1 cellular context compared by ENCODE assay signal in the genomic region with DNA sequence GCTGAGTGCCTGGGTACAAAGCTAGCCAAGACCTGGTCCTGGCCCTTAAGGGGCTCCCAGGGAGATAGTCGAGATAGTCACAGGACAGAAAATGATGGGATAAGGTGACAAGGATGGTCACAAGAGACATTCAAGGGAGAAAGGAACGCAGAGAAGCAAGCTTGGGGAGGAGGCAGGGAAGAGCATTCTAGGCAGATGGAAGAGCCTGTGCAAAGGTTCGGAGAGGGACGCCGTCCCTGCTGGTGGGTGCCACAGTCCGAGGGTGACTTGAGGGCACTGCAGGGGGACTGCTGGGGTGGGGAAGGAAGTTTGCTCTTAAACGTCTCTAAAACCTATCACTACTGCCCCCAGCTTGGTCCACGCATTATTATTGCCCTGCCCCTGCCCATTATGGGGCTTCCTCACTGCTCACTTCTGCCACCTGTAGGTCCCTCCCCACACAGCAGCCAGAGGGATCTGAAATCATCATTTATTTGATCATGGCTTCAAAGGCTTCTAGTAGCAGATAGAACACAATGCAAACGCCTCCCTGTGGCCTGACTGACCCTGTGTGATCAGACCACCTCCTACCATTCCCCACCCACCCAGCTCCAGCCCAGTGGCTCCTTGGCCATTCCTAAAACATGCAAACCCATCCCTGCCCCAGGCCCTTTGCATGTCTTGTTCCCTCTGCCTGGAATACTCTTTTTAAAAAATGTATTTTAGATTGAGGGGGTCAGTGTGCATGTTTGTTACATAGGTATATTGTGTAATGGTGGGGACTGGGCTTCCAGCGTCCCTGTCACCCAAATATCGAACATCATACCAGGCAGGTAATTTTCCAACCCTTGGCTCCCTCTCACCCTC.
A peak's percentile ranks its signal among the peaks of the same experiment; 100 is the strongest.
TF ChIP-seq lines count a peak whose summit lies in the region.

No MANE protein-coding gene starts in this region.

TF ChIP-seq in H1, 55 proteins besides CTCF, POLR2A, EP300 and RAD21 (continued from another document):
- TF ChIP-seq HDAC2 (IDR thresholded peaks at IDR 0.05; ENCODE audit: borderline replicate concordance in 1 of 2, low read depth in 2 of 2, low read length in 2 of 2) (0 out of 4 replicates have a peak, but pooled peaks of 1 of the 2 experiments have one; percentile 43), KDM1A (IDR thresholded peaks at IDR 0.05; ENCODE audit: borderline replicate concordance, low read length) (peak; percentile 10; the same call in 1 of the 2 replicates), SIN3A (conservative IDR thresholded peaks at IDR 0.05 in 1 of 2, IDR thresholded peaks at IDR 0.05 in 1 of 2; ENCODE audit: low read depth in 1 of 2, low read length in 2 of 2) (no peak), BACH1 (IDR thresholded peaks at IDR 0.05; ENCODE audit: low read length) (no peak)
- TF ChIP-seq, protein P1, sequence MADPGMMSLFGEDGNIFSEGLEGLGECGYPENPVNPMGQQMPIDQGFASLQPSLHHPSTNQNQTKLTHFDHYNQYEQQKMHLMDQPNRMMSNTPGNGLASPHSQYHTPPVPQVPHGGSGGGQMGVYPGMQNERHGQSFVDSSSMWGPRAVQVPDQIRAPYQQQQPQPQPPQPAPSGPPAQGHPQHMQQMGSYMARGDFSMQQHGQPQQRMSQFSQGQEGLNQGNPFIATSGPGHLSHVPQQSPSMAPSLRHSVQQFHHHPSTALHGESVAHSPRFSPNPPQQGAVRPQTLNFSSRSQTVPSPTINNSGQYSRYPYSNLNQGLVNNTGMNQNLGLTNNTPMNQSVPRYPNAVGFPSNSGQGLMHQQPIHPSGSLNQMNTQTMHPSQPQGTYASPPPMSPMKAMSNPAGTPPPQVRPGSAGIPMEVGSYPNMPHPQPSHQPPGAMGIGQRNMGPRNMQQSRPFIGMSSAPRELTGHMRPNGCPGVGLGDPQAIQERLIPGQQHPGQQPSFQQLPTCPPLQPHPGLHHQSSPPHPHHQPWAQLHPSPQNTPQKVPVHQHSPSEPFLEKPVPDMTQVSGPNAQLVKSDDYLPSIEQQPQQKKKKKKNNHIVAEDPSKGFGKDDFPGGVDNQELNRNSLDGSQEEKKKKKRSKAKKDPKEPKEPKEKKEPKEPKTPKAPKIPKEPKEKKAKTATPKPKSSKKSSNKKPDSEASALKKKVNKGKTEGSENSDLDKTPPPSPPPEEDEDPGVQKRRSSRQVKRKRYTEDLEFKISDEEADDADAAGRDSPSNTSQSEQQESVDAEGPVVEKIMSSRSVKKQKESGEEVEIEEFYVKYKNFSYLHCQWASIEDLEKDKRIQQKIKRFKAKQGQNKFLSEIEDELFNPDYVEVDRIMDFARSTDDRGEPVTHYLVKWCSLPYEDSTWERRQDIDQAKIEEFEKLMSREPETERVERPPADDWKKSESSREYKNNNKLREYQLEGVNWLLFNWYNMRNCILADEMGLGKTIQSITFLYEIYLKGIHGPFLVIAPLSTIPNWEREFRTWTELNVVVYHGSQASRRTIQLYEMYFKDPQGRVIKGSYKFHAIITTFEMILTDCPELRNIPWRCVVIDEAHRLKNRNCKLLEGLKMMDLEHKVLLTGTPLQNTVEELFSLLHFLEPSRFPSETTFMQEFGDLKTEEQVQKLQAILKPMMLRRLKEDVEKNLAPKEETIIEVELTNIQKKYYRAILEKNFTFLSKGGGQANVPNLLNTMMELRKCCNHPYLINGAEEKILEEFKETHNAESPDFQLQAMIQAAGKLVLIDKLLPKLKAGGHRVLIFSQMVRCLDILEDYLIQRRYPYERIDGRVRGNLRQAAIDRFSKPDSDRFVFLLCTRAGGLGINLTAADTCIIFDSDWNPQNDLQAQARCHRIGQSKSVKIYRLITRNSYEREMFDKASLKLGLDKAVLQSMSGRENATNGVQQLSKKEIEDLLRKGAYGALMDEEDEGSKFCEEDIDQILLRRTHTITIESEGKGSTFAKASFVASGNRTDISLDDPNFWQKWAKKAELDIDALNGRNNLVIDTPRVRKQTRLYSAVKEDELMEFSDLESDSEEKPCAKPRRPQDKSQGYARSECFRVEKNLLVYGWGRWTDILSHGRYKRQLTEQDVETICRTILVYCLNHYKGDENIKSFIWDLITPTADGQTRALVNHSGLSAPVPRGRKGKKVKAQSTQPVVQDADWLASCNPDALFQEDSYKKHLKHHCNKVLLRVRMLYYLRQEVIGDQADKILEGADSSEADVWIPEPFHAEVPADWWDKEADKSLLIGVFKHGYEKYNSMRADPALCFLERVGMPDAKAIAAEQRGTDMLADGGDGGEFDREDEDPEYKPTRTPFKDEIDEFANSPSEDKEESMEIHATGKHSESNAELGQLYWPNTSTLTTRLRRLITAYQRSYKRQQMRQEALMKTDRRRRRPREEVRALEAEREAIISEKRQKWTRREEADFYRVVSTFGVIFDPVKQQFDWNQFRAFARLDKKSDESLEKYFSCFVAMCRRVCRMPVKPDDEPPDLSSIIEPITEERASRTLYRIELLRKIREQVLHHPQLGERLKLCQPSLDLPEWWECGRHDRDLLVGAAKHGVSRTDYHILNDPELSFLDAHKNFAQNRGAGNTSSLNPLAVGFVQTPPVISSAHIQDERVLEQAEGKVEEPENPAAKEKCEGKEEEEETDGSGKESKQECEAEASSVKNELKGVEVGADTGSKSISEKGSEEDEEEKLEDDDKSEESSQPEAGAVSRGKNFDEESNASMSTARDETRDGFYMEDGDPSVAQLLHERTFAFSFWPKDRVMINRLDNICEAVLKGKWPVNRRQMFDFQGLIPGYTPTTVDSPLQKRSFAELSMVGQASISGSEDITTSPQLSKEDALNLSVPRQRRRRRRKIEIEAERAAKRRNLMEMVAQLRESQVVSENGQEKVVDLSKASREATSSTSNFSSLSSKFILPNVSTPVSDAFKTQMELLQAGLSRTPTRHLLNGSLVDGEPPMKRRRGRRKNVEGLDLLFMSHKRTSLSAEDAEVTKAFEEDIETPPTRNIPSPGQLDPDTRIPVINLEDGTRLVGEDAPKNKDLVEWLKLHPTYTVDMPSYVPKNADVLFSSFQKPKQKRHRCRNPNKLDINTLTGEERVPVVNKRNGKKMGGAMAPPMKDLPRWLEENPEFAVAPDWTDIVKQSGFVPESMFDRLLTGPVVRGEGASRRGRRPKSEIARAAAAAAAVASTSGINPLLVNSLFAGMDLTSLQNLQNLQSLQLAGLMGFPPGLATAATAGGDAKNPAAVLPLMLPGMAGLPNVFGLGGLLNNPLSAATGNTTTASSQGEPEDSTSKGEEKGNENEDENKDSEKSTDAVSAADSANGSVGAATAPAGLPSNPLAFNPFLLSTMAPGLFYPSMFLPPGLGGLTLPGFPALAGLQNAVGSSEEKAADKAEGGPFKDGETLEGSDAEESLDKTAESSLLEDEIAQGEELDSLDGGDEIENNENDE (IDR thresholded peaks at IDR 0.05; ENCODE audit: insufficient replicate concordance, low read length) = no peak
TF ChIP-seq in H1: peak in this region for 3.
